In the genomic region with DNA sequence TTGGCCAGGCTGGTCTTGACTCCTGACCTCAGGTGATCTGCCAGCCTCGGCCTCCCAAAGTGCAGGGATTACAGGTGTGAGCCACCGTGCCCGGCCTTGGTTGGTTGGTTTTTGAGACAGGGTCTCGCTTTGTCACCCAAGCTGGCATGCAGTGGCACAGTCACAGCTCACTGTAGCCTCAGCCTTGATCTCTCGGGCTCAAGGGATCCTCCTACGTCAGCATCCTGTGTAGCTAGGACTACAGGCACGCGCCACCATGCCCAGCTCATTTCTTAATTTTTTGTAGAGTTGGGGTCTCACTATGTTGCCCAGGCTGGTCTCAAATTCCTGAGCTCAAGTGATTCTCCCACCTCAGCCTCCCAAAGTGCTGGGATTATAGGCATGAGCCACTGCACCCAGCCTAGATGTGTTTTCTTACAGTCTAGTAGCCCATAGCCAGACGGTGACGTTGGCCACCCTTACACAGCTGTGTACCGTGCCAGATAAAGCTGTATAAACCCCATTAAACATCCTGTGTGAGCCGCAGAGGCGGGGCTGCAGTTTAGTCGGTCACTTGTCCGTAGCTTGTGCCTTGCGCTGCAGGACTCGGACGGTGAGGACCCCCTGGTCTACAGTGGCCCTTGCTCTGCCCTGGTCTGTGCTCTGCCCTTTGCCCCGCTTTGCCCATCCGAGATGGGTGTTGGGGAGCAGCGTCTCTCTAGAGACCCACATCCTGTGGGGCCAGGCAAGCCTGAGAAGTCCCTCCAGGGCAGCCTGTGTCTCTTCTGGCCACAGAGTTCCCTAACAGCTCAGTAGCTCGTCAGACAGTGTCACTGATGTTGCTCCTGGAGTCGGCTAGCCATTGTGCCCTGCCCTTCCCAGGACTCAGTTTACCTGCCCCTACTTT, we compare ENCODE assay signal across 17 cellular contexts. TPM values are rescaled to one million over a fixed set of nuclear protein-coding genes. Genes with fewer than 3 reads are reported as not detected.
DNase-seq lines count a peak whose midpoint lies in the region; ATAC-seq lines count a peak whose summit lies in the region.
"Had no signal": no experiment of that assay in that cellular context is flagged by ENCODE, and none has a peak within 500 bp of the region (broad histone marks: within the 10 kb centered on the region; RNA-seq: fewer than 3 reads in every experiment).

No MANE protein-coding gene starts in this region.

- peaks cover 2% of the 10 kb centered on the region for H3K4me1 Mint-ChIP-seq in activated naive CD4-positive, alpha-beta T cell treated with anti-CD3 and anti-CD28 coated beads, Interleukin-2, amount 10 ng/mL, durations not matched to agents 7 days and 5 days
- peaks cover 18 to 20% of the 10 kb centered on the region in 2 donors for H3K4me1 Mint-ChIP-seq in immature natural killer cell
- H3K4me1 Mint-ChIP-seq in stimulated activated effector memory CD8-positive, alpha-beta T cell treated with anti-CD3 and anti-CD28 coated beads, Interleukin-12 subunit alpha, Interleukin-12 subunit beta, amount 100 ng/mL, for 72 hours: no peaks in the 10 kb centered on the region

- H3K27me3 ChIP-seq in NT2/D1 (ENCODE audit: insufficient read depth, insufficient read length): no peaks in the 10 kb centered on the region

- DNase-seq in activated naive CD4-positive, alpha-beta T cell treated with anti-CD3 and anti-CD28 coated beads, Interleukin-2, amount 50 U/mL, for 72 hours (ENCODE audit: low spot score in 2 of 2): no peak
- no peak for DNase-seq in activated naive CD4-positive, alpha-beta T cell treated with anti-CD3 and anti-CD28 coated beads, Interleukin-2, amount 10 ng/mL, durations not matched to agents 7 days and 5 days
- DNase-seq in NT2/D1 (ENCODE audit: low read depth, low spot score): no peak
- DNase-seq in immature natural killer cell: peak; percentile 61 to 62 (median 61)
- no peak for DNase-seq in stimulated activated effector memory CD8-positive, alpha-beta T cell treated with anti-CD3 and anti-CD28 coated beads, Interleukin-12 subunit alpha, Interleukin-12 subunit beta, amount 100 ng/mL, for 72 hours (ENCODE audit: low spot score in 2 of 2)
- no peak for DNase-seq in ecto neural progenitor cell (ENCODE audit: low spot score)
- DNase-seq: GF-D8, KG1, NCI-H1048, NCI-H146, NCI-H2081, NCI-H510A, NCI-H82, SHP77 treated with DMSO at 0.1 percent for 48 hours had no signal

- CTCF ChIA-PET in activated naive CD4-positive, alpha-beta T cell treated with anti-CD3 and anti-CD28 coated beads, Interleukin-2, amount 10 ng/mL, durations not matched to agents 7 days and 5 days (lab: Charles Lee): interaction anchor here (0.9 to 1.5 kb wide), 3 partner anchors 9 to 25 kb away, joined by 3 to 4 read pairs (median 4); partner anchors contain the start of genes BCL2L12 and IRF3

- H3K4me3 Mint-ChIP-seq in activated naive CD4-positive, alpha-beta T cell treated with anti-CD3 and anti-CD28 coated beads, Interleukin-2, amount 10 ng/mL, durations not matched to agents 7 days and 5 days: no peak overlapping the region
- peak overlapping the region; percentile 47 to 74 (median 67) for H3K4me3 Mint-ChIP-seq in immature natural killer cell
- no peak overlapping the region for H3K4me3 Mint-ChIP-seq in stimulated activated effector memory CD8-positive, alpha-beta T cell treated with anti-CD3 and anti-CD28 coated beads, Interleukin-12 subunit alpha, Interleukin-12 subunit beta, amount 100 ng/mL, for 72 hours

- peak overlapping the region; percentile 66 for H3K9ac ChIP-seq in NT2/D1 (ENCODE audit: insufficient read length, low read depth)

- no peaks in the 10 kb centered on the region; the same call in 1 of the 2 replicates for H3K9me3 ChIP-seq in NT2/D1 (ENCODE audit: insufficient read depth, low read length)

- H3K27me3 Mint-ChIP-seq in activated naive CD4-positive, alpha-beta T cell treated with anti-CD3 and anti-CD28 coated beads, Interleukin-2, amount 10 ng/mL, durations not matched to agents 7 days and 5 days: no peaks in the 10 kb centered on the region
- peaks cover 2 to 7% (median 5%) of the 10 kb centered on the region in 3 donors for H3K27me3 Mint-ChIP-seq in immature natural killer cell (ENCODE audit: low read depth in 3 of 3)

- peak overlapping the region; percentile 73 to 86 for H3K27ac Mint-ChIP-seq in activated naive CD4-positive, alpha-beta T cell treated with anti-CD3 and anti-CD28 coated beads, Interleukin-2, amount 50 U/mL, for 72 hours
- no peak overlapping the region for H3K27ac Mint-ChIP-seq in activated naive CD4-positive, alpha-beta T cell treated with anti-CD3 and anti-CD28 coated beads, Interleukin-2, amount 10 ng/mL, durations not matched to agents 7 days and 5 days
- peak overlapping the region; percentile 81 to 99 (median 96) for H3K27ac Mint-ChIP-seq in immature natural killer cell
- peak overlapping the region; percentile 73 for H3K27ac Mint-ChIP-seq in stimulated activated effector memory CD8-positive, alpha-beta T cell treated with anti-CD3 and anti-CD28 coated beads, Interleukin-12 subunit alpha, Interleukin-12 subunit beta, amount 100 ng/mL, for 72 hours

- ATAC-seq in activated naive CD4-positive, alpha-beta T cell treated with anti-CD3 and anti-CD28 coated beads, Interleukin-2, amount 50 U/mL, for 72 hours: no peak
- no peak for ATAC-seq in stimulated activated effector memory CD8-positive, alpha-beta T cell treated with anti-CD3 and anti-CD28 coated beads, Interleukin-12 subunit alpha, Interleukin-12 subunit beta, amount 100 ng/mL, for 72 hours
- ATAC-seq in HG03432 (IDR thresholded peaks at IDR 0.05; ENCODE audit: unreplicated experiment) (no peak), GM18511 (IDR thresholded peaks at IDR 0.05; ENCODE audit: unreplicated experiment) (no peak)
- ATAC-seq: SK-N-SH treated with all-trans-retinoic acid at 6 μM for 48 hours had no signal

- H3K9me3 Mint-ChIP-seq in activated naive CD4-positive, alpha-beta T cell treated with anti-CD3 and anti-CD28 coated beads, Interleukin-2, amount 50 U/mL, for 72 hours: no peaks in the 10 kb centered on the region
- H3K9me3 Mint-ChIP-seq in activated naive CD4-positive, alpha-beta T cell treated with anti-CD3 and anti-CD28 coated beads, Interleukin-2, amount 10 ng/mL, durations not matched to agents 7 days and 5 days: no peaks in the 10 kb centered on the region
- H3K9me3 Mint-ChIP-seq in immature natural killer cell: no peaks in the 10 kb centered on the region
- no peaks in the 10 kb centered on the region for H3K9me3 Mint-ChIP-seq in stimulated activated effector memory CD8-positive, alpha-beta T cell treated with anti-CD3 and anti-CD28 coated beads, Interleukin-12 subunit alpha, Interleukin-12 subunit beta, amount 100 ng/mL, for 72 hours

- peaks cover 91% of the 10 kb centered on the region for H3K36me3 ChIP-seq in NT2/D1 (ENCODE audit: insufficient read depth, insufficient read length, low read length)

- H3K4me3 ChIP-seq in NT2/D1 (ENCODE audit: insufficient read length, low read depth): no peak overlapping the region

- H3K36me3 Mint-ChIP-seq in activated naive CD4-positive, alpha-beta T cell treated with anti-CD3 and anti-CD28 coated beads, Interleukin-2, amount 50 U/mL, for 72 hours: peaks cover 0 to 6% of the 10 kb centered on the region in 2 donors
- peaks cover 39% of the 10 kb centered on the region for H3K36me3 Mint-ChIP-seq in activated naive CD4-positive, alpha-beta T cell treated with anti-CD3 and anti-CD28 coated beads, Interleukin-2, amount 10 ng/mL, durations not matched to agents 7 days and 5 days
- peaks cover 4 to 11% (median 6%) of the 10 kb centered on the region in 3 donors for H3K36me3 Mint-ChIP-seq in immature natural killer cell
- H3K36me3 Mint-ChIP-seq in stimulated activated effector memory CD8-positive, alpha-beta T cell treated with anti-CD3 and anti-CD28 coated beads, Interleukin-12 subunit alpha, Interleukin-12 subunit beta, amount 100 ng/mL, for 72 hours: peaks cover 74% of the 10 kb centered on the region

- H3K4me1 ChIP-seq in NT2/D1 (ENCODE audit: insufficient read depth, insufficient read length): peaks cover 22% of the 10 kb centered on the region

RNA-seq across cellular contexts. Expression of gene IRF3, which starts 9.8 kb away (rescaled TPM):
- total RNA-seq in activated naive CD4-positive, alpha-beta T cell treated with anti-CD3 and anti-CD28 coated beads, Interleukin-2, amount 50 U/mL, for 72 hours: 100 to 1,000 TPM; 135 to 202 TPM
- 10 to 100 TPM; 63.8 to 82.0 (median 78.9) TPM for polyA plus RNA-seq in immature natural killer cell

RNA-seq across cellular contexts. Expression of gene BCL2L12, which starts 9.9 kb away (rescaled TPM):
- 10 to 100 TPM; 69.6 to 93.4 TPM for total RNA-seq in activated naive CD4-positive, alpha-beta T cell treated with anti-CD3 and anti-CD28 coated beads, Interleukin-2, amount 50 U/mL, for 72 hours
- 10 to 100 TPM; 12.0 to 21.1 (median 20.4) TPM for polyA plus RNA-seq in immature natural killer cell

RNA-seq across cellular contexts. Expression of gene SCAF1, which starts 13.8 kb away (rescaled TPM):
- total RNA-seq in activated naive CD4-positive, alpha-beta T cell treated with anti-CD3 and anti-CD28 coated beads, Interleukin-2, amount 50 U/mL, for 72 hours: 10 to 100 TPM; 49.8 to 57.4 TPM
- polyA plus RNA-seq in immature natural killer cell: 1 to 10 TPM in 1 of 3 donors, under 1 TPM in 1, not detected in 1; 0.87 to 2.6 TPM

RNA-seq across cellular contexts. Expression of gene RRAS, which starts 15.9 kb away (rescaled TPM):
- total RNA-seq in activated naive CD4-positive, alpha-beta T cell treated with anti-CD3 and anti-CD28 coated beads, Interleukin-2, amount 50 U/mL, for 72 hours: 10 to 100 TPM in 1 of 2 donors, 1 to 10 TPM in 1; 6.0 to 12.9 TPM
- polyA plus RNA-seq in immature natural killer cell: 10 to 100 TPM in 2 of 3 donors, 1 to 10 TPM in 1; 9.0 to 17.3 (median 13.5) TPM

RNA-seq across cellular contexts. Expression of gene PRMT1, which starts 21.3 kb away (rescaled TPM):
- total RNA-seq in activated naive CD4-positive, alpha-beta T cell treated with anti-CD3 and anti-CD28 coated beads, Interleukin-2, amount 50 U/mL, for 72 hours: 100 to 1,000 TPM; 248 to 309 TPM
- polyA plus RNA-seq in immature natural killer cell: 100 to 1,000 TPM; 125 to 204 (median 188) TPM

Comparison
In these comparisons a context has a peak if more than half of its experiments do, and no peak if none do; other contexts are left out.
1. DNase-seq: peak in immature natural killer cell (3 of 3); none in activated naive CD4-positive, alpha-beta T cell treated with anti-CD3 and anti-CD28 coated beads, Interleukin-2, amount 50 U/mL, for 72 hours (0 of 2), activated naive CD4-positive, alpha-beta T cell treated with anti-CD3 and anti-CD28 coated beads, Interleukin-2, amount 10 ng/mL, durations not matched to agents 7 days and 5 days (single experiment), NT2/D1 (single experiment), stimulated activated effector memory CD8-positive, alpha-beta T cell treated with anti-CD3 and anti-CD28 coated beads, Interleukin-12 subunit alpha, Interleukin-12 subunit beta, amount 100 ng/mL, for 72 hours (0 of 2) and ecto neural progenitor cell (single experiment).
2. H3K4me3 Mint-ChIP-seq: peak in immature natural killer cell (5 of 5); none in activated naive CD4-positive, alpha-beta T cell treated with anti-CD3 and anti-CD28 coated beads, Interleukin-2, amount 10 ng/mL, durations not matched to agents 7 days and 5 days (single experiment) and stimulated activated effector memory CD8-positive, alpha-beta T cell treated with anti-CD3 and anti-CD28 coated beads, Interleukin-12 subunit alpha, Interleukin-12 subunit beta, amount 100 ng/mL, for 72 hours (single experiment).